In genomic region chr12:99752740-99753139, GRCh38 we compare ENCODE assay signal across 26 cellular contexts.
"Had no signal": no experiment of that assay in that cellular context is flagged by ENCODE, and none has a peak within 500 bp of the region (broad histone marks: within the 10 kb centered on the region; RNA-seq: fewer than 3 reads in every experiment).

No MANE protein-coding gene starts in this region.

- H3K27me3 ChIP-seq: cardiac muscle cell, esophagus muscularis mucosa, heart right ventricle, left lung, upper lobe of left lung, vagina had no signal

- H3K4me1 ChIP-seq: esophagus muscularis mucosa, heart right ventricle, left lung, upper lobe of left lung, vagina had no signal

- DNase-seq: activated CD4-positive, alpha-beta T cell treated with anti-CD3 and anti-CD28 coated beads for 36 hours; activated CD4-positive, CD25-positive, alpha-beta regulatory T cell; activated naive CD4-positive, alpha-beta T cell; activated T-cell treated with anti-CD3 and anti-CD28 coated beads for 4 hours; activated T-cell treated with anti-CD3 and anti-CD28 coated beads, Interleukin-2, amount 50 U/mL, for 72 hours; anterior cingulate cortex; cerebellar nuclear complex; effector memory CD8-positive, alpha-beta T cell; foreskin melanocyte; heart right ventricle; left lung; mucosa of descending colon; stimulated activated CD4-positive, alpha-beta T cell treated with anti-CD3 and anti-CD28 coated beads, Interleukin-12 subunit alpha, Interleukin-12 subunit beta, amount 100 ng/mL, for 4 hours; stimulated activated CD4-positive, alpha-beta T cell treated with anti-CD3 and anti-CD28 coated beads, Interleukin-4, amount 100 ng/mL, for 1 hour; stimulated activated naive CD8-positive, alpha-beta T cell treated with anti-CD3 and anti-CD28 coated beads, Interleukin-15, Interleukin-2, amounts not matched to agents 100 U/mL and 50 U/mL, for 24 hours; T-cell; upper lobe of left lung had no signal

- H3K9me3 ChIP-seq: vagina had no signal

- H3K27ac ChIP-seq: cardiac muscle cell, coronary artery, esophagus muscularis mucosa, heart right ventricle, left lung, skin epidermis, upper lobe of left lung, vagina had no signal

- H3K36me3 ChIP-seq: cardiac muscle cell, esophagus muscularis mucosa, heart right ventricle, left lung, upper lobe of left lung, vagina had no signal

- H3K4me3 ChIP-seq: cardiac muscle cell, coronary artery, esophagus muscularis mucosa, heart right ventricle, left lung, lung, mucosa of descending colon, skin epidermis, upper lobe of left lung, vagina had no signal

- ATAC-seq: activated CD4-positive, alpha-beta T cell treated with anti-CD3 and anti-CD28 coated beads for 36 hours; activated naive CD4-positive, alpha-beta T cell treated with anti-CD3 and anti-CD28 coated beads, Interleukin-2, amount 50 U/mL, for 72 hours; activated T-cell treated with anti-CD3 and anti-CD28 coated beads, Interleukin-2, amount 50 U/mL, for 72 hours; effector memory CD8-positive, alpha-beta T cell; heart right ventricle; left lung; mucosa of descending colon; natural killer cell treated with Interleukin-12 subunit alpha and Interleukin-12 subunit beta and Interleukin-15 and Interleukin-18, amount 100 ng/mL, for 72 hours; sciatic nerve; stimulated activated naive CD8-positive, alpha-beta T cell treated with anti-CD3 and anti-CD28 coated beads, Interleukin-15, Interleukin-2, amounts not matched to agents 100 U/mL and 50 U/mL, for 24 hours; T-cell had no signal
